8 cellular contexts compared by ENCODE assay signal in the genomic region with DNA sequence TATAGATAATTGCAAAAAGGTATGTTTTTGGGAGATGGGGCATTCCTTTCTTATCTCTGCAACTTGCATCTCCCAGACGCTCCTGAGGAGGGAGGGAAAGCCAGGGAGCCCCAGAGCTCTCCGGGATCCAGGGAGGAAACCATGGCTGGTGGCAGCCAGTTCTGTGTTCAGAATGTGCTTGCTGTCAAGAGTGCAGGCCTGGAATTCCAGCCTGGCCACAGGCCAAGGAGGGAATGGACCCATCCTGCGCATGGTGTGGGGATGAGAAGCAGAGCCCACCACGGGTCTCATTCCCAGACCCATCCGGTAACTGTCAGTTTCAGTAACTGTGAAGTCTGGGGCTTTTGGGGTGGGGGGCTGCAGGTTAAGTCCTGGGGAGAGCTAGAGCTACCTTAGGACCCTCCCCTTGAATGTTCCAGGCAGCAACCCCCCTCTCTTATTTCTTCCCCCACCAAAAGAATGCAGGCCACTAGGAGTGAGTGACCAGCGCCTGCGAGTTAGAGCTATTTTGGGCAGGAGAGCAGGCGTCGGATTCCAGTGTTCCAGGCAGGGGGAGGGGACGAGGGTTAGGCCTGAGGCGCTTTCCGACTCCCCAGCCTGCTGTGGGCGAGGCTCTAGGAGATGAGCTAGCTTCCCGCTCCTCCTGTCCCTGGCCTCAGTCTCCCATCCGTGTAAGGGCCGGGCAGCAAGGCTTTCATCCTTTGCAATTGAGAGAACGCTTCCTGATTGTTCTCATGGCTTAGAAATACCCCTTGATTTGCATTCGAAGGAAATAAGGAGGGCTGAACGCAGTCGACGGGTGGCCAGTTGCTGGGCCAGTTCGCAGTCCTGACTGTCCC. TPM values are rescaled to one million over a fixed set of nuclear protein-coding genes. Genes with fewer than 3 reads are reported as not detected.
A peak's percentile ranks its signal among the peaks of the same experiment; 100 is the strongest.
DNase-seq lines count a peak whose midpoint lies in the region; ATAC-seq, FAIRE-seq and TF ChIP-seq lines count a peak whose summit lies in the region.

No MANE protein-coding gene starts in this region.

- intact Hi-C loops in endothelial cell of umbilical vein (cut with micrococcal nuclease) (no loop called here), tibial artery (cut with DNase I; ENCODE audit: low total_unique reads) (no loop called here)

- peak overlapping the region; percentile 68 for H2AFZ ChIP-seq in endothelial cell of umbilical vein (ENCODE audit: low read depth, low read length)

- no peaks in the 10 kb centered on the region for H3K9me1 ChIP-seq in endothelial cell of umbilical vein (replicated peaks; ENCODE audit: control insufficient read depth, extremely low read depth, insufficient read depth, low read length)

- H3K79me2 ChIP-seq in endothelial cell of umbilical vein (ENCODE audit: control insufficient read depth, insufficient read depth, low read length), result peaks cover 19% of the 10 kb centered on the region

- CTCF ChIA-PET in HEK293 (lab: Yijun Ruan, JAX), result interaction anchor here (1.1 to 2.8 kb wide), 2 partner anchors 70 to 202 kb away, joined by 3 to 8 read pairs; no protein-coding TSS in a partner anchor
- CTCF ChIA-PET in endothelial cell of umbilical vein (lab: Charles Lee), result interaction anchor here (1.0 to 4.3 kb wide), 7 partner anchors 12 to 481 kb away, joined by 3 to 28 read pairs (median 5); a partner anchor contains a TSS

- H3K4me1 ChIP-seq in HEK293 (ENCODE audit: control insufficient read depth, insufficient read depth, low read length) (peaks cover 6% of the 10 kb centered on the region; the same call in 1 of the 2 replicates), endothelial cell of umbilical vein (ENCODE audit: control insufficient read depth, extremely low read depth, insufficient read depth, low read length) (peaks cover 17% of the 10 kb centered on the region), mesodermal cell (ENCODE audit: control insufficient read depth, insufficient read depth, low read length, poor library complexity, severe bottlenecking) (peaks cover 38% of the 10 kb centered on the region), tibial artery (peaks cover 0 to 35% (median 27%) of the 10 kb centered on the region in 4 donors)

- no peak for FAIRE-seq in endothelial cell of umbilical vein (lab: Jason Lieb, UNC)

- H4K20me1 ChIP-seq in endothelial cell of umbilical vein (replicated peaks; ENCODE audit: control insufficient read depth, extremely low read depth, insufficient read depth, low read length), result no peaks in the 10 kb centered on the region

- peak; percentile 71 for ATAC-seq in SK-N-SH treated with all-trans-retinoic acid at 6 μM for 48 hours
- no peak for ATAC-seq in GM18505 (IDR thresholded peaks at IDR 0.05; ENCODE audit: unreplicated experiment)

- H3K9me3 ChIP-seq in HEK293 (ENCODE audit: control insufficient read depth, insufficient read depth, low read depth, low read length) (no peaks in the 10 kb centered on the region), endothelial cell of umbilical vein (replicated peaks; ENCODE audit: control insufficient read depth, insufficient read depth, low read length) (no peaks in the 10 kb centered on the region), mesodermal cell (ENCODE audit: control insufficient read depth, low read length) (no peaks in the 10 kb centered on the region), tibial artery (no peaks in the 10 kb centered on the region)

- BruUV-seq in endothelial cell of umbilical vein (replicated peaks; lab: Mats Ljungman, UMichigan), result TSS peak; percentile 91

- peak overlapping the region; percentile 76 for H3K9ac ChIP-seq in endothelial cell of umbilical vein (replicated peaks; ENCODE audit: extremely low read depth, insufficient read depth, low read length)

- POLR2A ChIA-PET in HEK293 (lab: Yijun Ruan, JAX), result interaction anchor here (0.5 to 2.2 kb wide), 12 partner anchors 8 to 490 kb away, joined by 3 to 8 read pairs (median 4); a partner anchor contains a TSS
- POLR2A ChIA-PET in endothelial cell of umbilical vein (lab: Charles Lee), result no interaction called here

- peak; percentile 78 for DNase-seq in COLO829 (ENCODE audit: low spot score)
- DNase-seq in endothelial cell of umbilical vein (ENCODE audit: low read depth, low spot score), result peak; percentile 29
- DNase-seq in tibial artery, result peak; percentile 78 to 93
- no peak for DNase-seq in mesenteric fat pad (ENCODE audit: low spot score)

- peak overlapping the region; percentile 56 for H3K4me3 ChIP-seq in HEK293 (ENCODE audit: low read depth, low read length)
- H3K4me3 ChIP-seq in endothelial cell of umbilical vein (replicated peaks in 1 of 3; ENCODE audit: insufficient read depth in 1 of 3, low read depth in 1 of 3, low read length in 3 of 3), result peak overlapping the region; percentile 2 to 35 (median 31)
- H3K4me3 ChIP-seq in mesodermal cell (ENCODE audit: extremely low read depth, insufficient read depth, low read length, poor library complexity, severe bottlenecking), result peak overlapping the region; percentile 92
- peak overlapping the region; percentile 68 to 72 for H3K4me3 ChIP-seq in tibial artery

- H3K36me3 ChIP-seq in HEK293 (ENCODE audit: control insufficient read depth in 2 of 2, insufficient read depth in 1 of 2, low read length in 2 of 2), result peaks cover 0 to 3% of the 10 kb centered on the region in 2 experiments; a peak in 2 of 3 replicates
- no peaks in the 10 kb centered on the region for H3K36me3 ChIP-seq in endothelial cell of umbilical vein (ENCODE audit: control insufficient read depth in 2 of 2, extremely low read depth in 1 of 2, insufficient read depth in 2 of 2, low read length in 2 of 2)
- H3K36me3 ChIP-seq in mesodermal cell (ENCODE audit: control insufficient read depth, insufficient read depth, low read length), result peaks cover 3% of the 10 kb centered on the region
- no peaks in the 10 kb centered on the region for H3K36me3 ChIP-seq in tibial artery

- TF ChIP-seq POLR2A in endothelial cell of umbilical vein (IDR thresholded peaks at IDR 0.05; ENCODE audit: low read depth, low read length), result no peak
- no peak for TF ChIP-seq POLR2A in GM18505 (IDR thresholded peaks at IDR 0.05; ENCODE audit: borderline replicate concordance, extremely low read depth, insufficient read depth, insufficient read length)

- WGBS in mesodermal cell (ENCODE audit: insufficient coverage in 2 of 2), 2 experiments, result 1 to 5% methylated on average over 20 to 21 of the region's 22 CpGs

- peak overlapping the region; percentile 51; the same call in 1 of the 2 replicates for H3K27ac ChIP-seq in HEK293 (ENCODE audit: extremely low read depth, low read depth, low read length)
- H3K27ac ChIP-seq in endothelial cell of umbilical vein (ENCODE audit: insufficient read depth, low read depth, low read length), result peak overlapping the region; percentile 61
- peak overlapping the region; percentile 99 for H3K27ac ChIP-seq in mesodermal cell (ENCODE audit: low read depth, low read length, severe bottlenecking)
- peak overlapping the region; percentile 91 to 95 for H3K27ac ChIP-seq in tibial artery

- H3K4me2 ChIP-seq in endothelial cell of umbilical vein (ENCODE audit: insufficient read depth, low read length), result peak overlapping the region; percentile 68

- TF ChIP-seq CTCF in HEK293 (tag by site-specific recombination; IDR thresholded peaks at IDR 0.05) (no peak), endothelial cell of umbilical vein (IDR thresholded peaks at IDR 0.05; ENCODE audit: extremely low read depth in 1 of 2, insufficient read depth in 1 of 2, low read depth in 1 of 2, low read length in 2 of 2) (no peak), tibial artery (IDR thresholded peaks at IDR 0.05) (no peak)

- H3K27me3 ChIP-seq in endothelial cell of umbilical vein (ENCODE audit: control insufficient read depth in 2 of 2, insufficient read depth in 2 of 2, low read length in 2 of 2), result no peaks in the 10 kb centered on the region
- no peaks in the 10 kb centered on the region for H3K27me3 ChIP-seq in tibial artery

- dilution Hi-C loops in endothelial cell of umbilical vein (cut with MboI; ENCODE audit: extremely low pct_ligation_motif_present, low sequenced_read_pairs), result no loop called here

RNA-seq across cellular contexts. Expression of a gene that starts 0.8 kb away (rescaled TPM):
- total RNA-seq in endothelial cell of umbilical vein, result 88.0 and 97.5 TPM in 2 replicates
- polyA plus RNA-seq in endothelial cell of umbilical vein, result 59.6 and 63.7 TPM in 2 replicates
- 43.1 and 44.5 TPM in 2 replicates for polyA plus RNA-seq in endothelial cell of umbilical vein (2011; cell fraction: cytosol; rRNA removed)
- polyA plus RNA-seq in endothelial cell of umbilical vein (2011; cell fraction: nucleus; rRNA removed), result 31.6 and 33.9 TPM in 2 replicates
- 31.6 and 41.4 TPM in 2 replicates for polyA plus RNA-seq in endothelial cell of umbilical vein (2012)
- 145 and 195 TPM in 2 replicates for polyA minus RNA-seq in endothelial cell of umbilical vein
- 50.1 TPM for polyA minus RNA-seq in endothelial cell of umbilical vein (2011; cell fraction: cytosol; rRNA and poly(A)+ RNA removed)
- polyA minus RNA-seq in endothelial cell of umbilical vein (2011; cell fraction: nucleus; rRNA and poly(A)+ RNA removed), result 19.5 and 28.5 TPM in 2 replicates
- 47.8 TPM for polyA plus RNA-seq in mesodermal cell (2013, experiment 1 of 2)
- 43.1 TPM for polyA plus RNA-seq in mesodermal cell (2013, experiment 2 of 2)
- 63.7 TPM for total RNA-seq in mesenteric fat pad

RNA-seq across cellular contexts. Expression of a gene that starts 40.1 kb away (rescaled TPM):
- total RNA-seq in endothelial cell of umbilical vein (13.3 and 15.0 TPM in 2 replicates), mesenteric fat pad (11.1 TPM)
- polyA plus RNA-seq in endothelial cell of umbilical vein, result 20.9 and 26.7 TPM in 2 replicates
- 9.2 and 11.5 TPM in 2 replicates for polyA plus RNA-seq in endothelial cell of umbilical vein (2011; cell fraction: cytosol; rRNA removed)
- 154 and 246 TPM in 2 replicates for polyA plus RNA-seq in endothelial cell of umbilical vein (2011; cell fraction: nucleus; rRNA removed)
- polyA plus RNA-seq in endothelial cell of umbilical vein (2012), result 10.8 and 11.6 TPM in 2 replicates
- 21.0 and 31.7 TPM in 2 replicates for polyA minus RNA-seq in endothelial cell of umbilical vein
- polyA minus RNA-seq in endothelial cell of umbilical vein (2011; cell fraction: cytosol; rRNA and poly(A)+ RNA removed), result 9.4 TPM
- 15.8 and 23.7 TPM in 2 replicates for polyA minus RNA-seq in endothelial cell of umbilical vein (2011; cell fraction: nucleus; rRNA and poly(A)+ RNA removed)
- 18.2 TPM for polyA plus RNA-seq in mesodermal cell (2013, experiment 1 of 2)
- polyA plus RNA-seq in mesodermal cell (2013, experiment 2 of 2), result 23.0 TPM

RNA-seq across cellular contexts. Expression of a gene that starts 47.0 kb away (rescaled TPM):
- 3.3 and 4.4 TPM in 2 replicates for total RNA-seq in endothelial cell of umbilical vein
- polyA plus RNA-seq in endothelial cell of umbilical vein, result 8.9 and 9.0 TPM in 2 replicates
- 0.99 and 1.2 TPM in 2 replicates for polyA plus RNA-seq in endothelial cell of umbilical vein (2011; cell fraction: cytosol; rRNA removed)
- 63.4 and 93.4 TPM in 2 replicates for polyA plus RNA-seq in endothelial cell of umbilical vein (2011; cell fraction: nucleus; rRNA removed)
- 1.4 TPM in 2 replicates for polyA plus RNA-seq in endothelial cell of umbilical vein (2012)
- 5.4 and 8.8 TPM in 2 replicates for polyA minus RNA-seq in endothelial cell of umbilical vein
- polyA minus RNA-seq in endothelial cell of umbilical vein (2011; cell fraction: cytosol; rRNA and poly(A)+ RNA removed), result not detected
- polyA minus RNA-seq in endothelial cell of umbilical vein (2011; cell fraction: nucleus; rRNA and poly(A)+ RNA removed), result 3.3 and 6.5 TPM in 2 replicates
- 15.9 TPM for polyA plus RNA-seq in mesodermal cell (2013, experiment 1 of 2)
- polyA plus RNA-seq in mesodermal cell (2013, experiment 2 of 2), result 18.6 TPM
- 1.2 TPM for total RNA-seq in mesenteric fat pad

RNA-seq across cellular contexts. Expression of a gene that starts 57.0 kb away (rescaled TPM):
- total RNA-seq in endothelial cell of umbilical vein (18.6 and 21.9 TPM in 2 replicates), mesenteric fat pad (23.5 TPM)
- 31.3 and 32.3 TPM in 2 replicates for polyA plus RNA-seq in endothelial cell of umbilical vein
- polyA plus RNA-seq in endothelial cell of umbilical vein (2011; cell fraction: cytosol; rRNA removed), result 32.8 and 35.2 TPM in 2 replicates
- polyA plus RNA-seq in endothelial cell of umbilical vein (2011; cell fraction: nucleus; rRNA removed), result 10.4 and 11.6 TPM in 2 replicates
- polyA plus RNA-seq in endothelial cell of umbilical vein (2012), result 17.8 and 19.4 TPM in 2 replicates
- 25.5 and 31.8 TPM in 2 replicates for polyA minus RNA-seq in endothelial cell of umbilical vein
- 20.3 TPM for polyA minus RNA-seq in endothelial cell of umbilical vein (2011; cell fraction: cytosol; rRNA and poly(A)+ RNA removed)
- 11.0 and 11.2 TPM in 2 replicates for polyA minus RNA-seq in endothelial cell of umbilical vein (2011; cell fraction: nucleus; rRNA and poly(A)+ RNA removed)
- polyA plus RNA-seq in mesodermal cell (2013, experiment 1 of 2), result 8.6 TPM
- polyA plus RNA-seq in mesodermal cell (2013, experiment 2 of 2), result 9.0 TPM

RNA-seq across cellular contexts. Expression of a gene that starts 57.5 kb away (rescaled TPM):
- 571 and 580 TPM in 2 replicates for total RNA-seq in endothelial cell of umbilical vein
- polyA plus RNA-seq in endothelial cell of umbilical vein, result 312 and 450 TPM in 2 replicates
- 473 and 475 TPM in 2 replicates for polyA plus RNA-seq in endothelial cell of umbilical vein (2011; cell fraction: cytosol; rRNA removed)
- polyA plus RNA-seq in endothelial cell of umbilical vein (2011; cell fraction: nucleus; rRNA removed), result 203 and 216 TPM in 2 replicates
- polyA plus RNA-seq in endothelial cell of umbilical vein (2012), result 543 and 693 TPM in 2 replicates
- 565 and 590 TPM in 2 replicates for polyA minus RNA-seq in endothelial cell of umbilical vein
- polyA minus RNA-seq in endothelial cell of umbilical vein (2011; cell fraction: cytosol; rRNA and poly(A)+ RNA removed), result 326 TPM
- 104 and 106 TPM in 2 replicates for polyA minus RNA-seq in endothelial cell of umbilical vein (2011; cell fraction: nucleus; rRNA and poly(A)+ RNA removed)
- 591 TPM for polyA plus RNA-seq in mesodermal cell (2013, experiment 1 of 2)
- 531 TPM for polyA plus RNA-seq in mesodermal cell (2013, experiment 2 of 2)
- 563 TPM for total RNA-seq in mesenteric fat pad

Comparison
In these comparisons a context has a peak if more than half of its experiments do, and no peak if none do; other contexts are left out.
1. H3K4me3 ChIP-seq: peak in every context shown above with its lines; median percentile 92 in mesodermal cell; 70 in tibial artery; 56 in HEK293; 31 in endothelial cell of umbilical vein.